28 cellular contexts compared by ENCODE assay signal in the genomic region with DNA sequence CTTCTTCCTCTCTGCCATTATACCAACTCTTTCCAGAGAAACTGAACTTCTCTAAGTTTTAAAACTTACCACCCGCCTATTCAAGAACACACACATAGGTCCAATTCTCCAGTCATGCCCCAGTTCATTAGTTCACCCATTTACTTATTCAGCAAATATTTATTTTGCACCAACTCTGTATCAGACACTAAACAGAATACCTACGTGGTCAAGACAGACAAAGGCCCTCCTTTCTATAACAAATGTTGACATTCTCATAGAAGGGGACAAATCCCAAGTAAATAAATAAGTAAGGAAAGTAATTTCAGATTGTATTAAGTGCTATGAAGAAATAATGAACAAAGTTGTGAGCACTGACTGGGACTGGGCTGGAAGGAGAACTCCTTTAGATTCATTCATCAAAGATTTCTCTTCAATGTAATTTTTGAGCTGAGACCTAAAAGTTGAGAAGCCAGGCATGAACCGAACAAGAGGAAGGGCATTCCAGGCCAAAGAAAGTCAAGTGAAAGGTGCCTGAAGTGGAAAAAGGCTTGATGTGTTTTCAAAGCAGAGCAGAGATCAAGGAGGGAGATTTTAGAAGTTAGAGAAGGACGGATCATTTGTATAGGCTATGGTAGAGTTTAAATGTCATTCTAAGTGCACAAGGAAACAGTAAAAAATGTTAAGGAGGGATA.
A peak's percentile ranks its signal among the peaks of the same experiment; 100 is the strongest.
DNase-seq lines count a peak whose midpoint lies in the region; ATAC-seq, FAIRE-seq and TF ChIP-seq lines count a peak whose summit lies in the region.
"Had no signal": no experiment of that assay in that cellular context is flagged by ENCODE, and none has a peak within 500 bp of the region (broad histone marks: within the 10 kb centered on the region; RNA-seq: fewer than 3 reads in every experiment).

No MANE protein-coding gene starts in this region.

- no TSS peak for BruUV-seq in HepG2 (replicated peaks; lab: Mats Ljungman, UMichigan)

- H3K4me2 ChIP-seq in HepG2 (ENCODE audit: low read depth, low read length), result no peak overlapping the region
- H3K4me2 ChIP-seq: KMS-11 had no signal

- no peak overlapping the region for H3K4me3 Mint-ChIP-seq in mesothelial cell of epicardium
- H3K4me3 Mint-ChIP-seq: activated naive CD8-positive, alpha-beta T cell treated with anti-CD3 and anti-CD28 coated beads, Interleukin-2, amount 50 U/mL, for 24 hours; CD8-positive, alpha-beta T cell; stimulated activated naive CD8-positive, alpha-beta T cell treated with anti-CD3 and anti-CD28 coated beads, Interleukin-15, amount 100 ng/mL, for 72 hours; T-helper 17 cell had no signal

- no peak for TF ChIP-seq RAD21 in HepG2 (CRISPR knock-in tag; IDR thresholded peaks at IDR 0.05)

- H3K27ac ChIP-seq in HepG2 (ENCODE audit: extremely low read length, insufficient read depth, low read length) (no peak overlapping the region), right lobe of liver (no peak overlapping the region), brain microvascular endothelial cell (peak overlapping the region; percentile 19)
- H3K27ac ChIP-seq: body of pancreas, KMS-11, neutrophil, RWPE1 had no signal

- peak overlapping the region; percentile 80 for H3K27ac Mint-ChIP-seq in mesothelial cell of epicardium
- H3K27ac Mint-ChIP-seq: activated naive CD8-positive, alpha-beta T cell treated with anti-CD3 and anti-CD28 coated beads, Interleukin-2, amount 50 U/mL, for 24 hours; CD8-positive, alpha-beta T cell; stimulated activated naive CD8-positive, alpha-beta T cell treated with anti-CD3 and anti-CD28 coated beads, Interleukin-15, amount 100 ng/mL, for 72 hours; T-helper 17 cell had no signal

- TF ChIP-seq POLR2A in HepG2 (IDR thresholded peaks at IDR 0.05; ENCODE audit: insufficient read depth in 1 of 2, low read depth in 2 of 2, low read length in 2 of 2), result no peak
- no peak for TF ChIP-seq POLR2A in right lobe of liver (IDR thresholded peaks at IDR 0.05)
- no peak for TF ChIP-seq POLR2A in GM12891 (IDR thresholded peaks at IDR 0.05; ENCODE audit: low read depth, low read length)

- CTCF ChIA-PET in HepG2 (lab: Yijun Ruan, JAX; ENCODE audit: low intra/inter-chr PET ratio, low total read pairs), result no interaction called here

- TF ChIP-seq CTCF in HepG2 (CRISPR knock-in tag; IDR thresholded peaks at IDR 0.05), result no peak
- TF ChIP-seq CTCF in right lobe of liver (IDR thresholded peaks at IDR 0.05), result no peak
- no peak for TF ChIP-seq CTCF in brain microvascular endothelial cell (IDR thresholded peaks at IDR 0.05; ENCODE audit: low read depth, low read length, missing control alignments)
- no peak for TF ChIP-seq CTCF in mesothelial cell of epicardium (IDR thresholded peaks at IDR 0.05; ENCODE audit: unreplicated experiment)

- WGBS in HepG2 (ENCODE audit: low lambda C conversion rate), result 7% methylated on average over 4 of the region's 4 CpGs
- WGBS in right lobe of liver (ENCODE audit: insufficient coverage, low coverage, low lambda C conversion rate, missing lambda C conversion rate), result 50% methylated on average over 4 of the region's 4 CpGs

- intact Hi-C loops in HepG2 (cut with micrococcal nuclease; ENCODE audit: unreplicated experiment) (no loop called here), right lobe of liver (cut with DNase I) (no loop called here)

- H4K20me1 ChIP-seq in HepG2 (ENCODE audit: insufficient read depth, low read length), result no peaks in the 10 kb centered on the region

- FAIRE-seq in HepG2 (lab: Jason Lieb, UNC), result no peak
- FAIRE-seq in GM12891 (lab: Jason Lieb, UNC), result no peak

- H3K4me3 ChIP-seq in HepG2 (replicated peaks in 1 of 3; ENCODE audit: insufficient read depth in 1 of 3, low read depth in 2 of 3, low read length in 3 of 3), result no peak overlapping the region
- no peak overlapping the region for H3K4me3 ChIP-seq in right lobe of liver
- no peak overlapping the region for H3K4me3 ChIP-seq in brain microvascular endothelial cell (ENCODE audit: low read depth, low read length)
- H3K4me3 ChIP-seq: body of pancreas, HAP-1, lung, prostate gland, sigmoid colon had no signal

- H3K4me1 ChIP-seq in HepG2 (ENCODE audit: insufficient read depth, low read length) (peaks cover 17% of the 10 kb centered on the region), right lobe of liver (no peaks in the 10 kb centered on the region)
- H3K4me1 ChIP-seq: body of pancreas, HAP-1, prostate gland had no signal

- H2AFZ ChIP-seq in HepG2 (ENCODE audit: low read length), result no peak overlapping the region

- no peaks in the 10 kb centered on the region for H3K79me2 ChIP-seq in HepG2 (ENCODE audit: insufficient read depth, low read length)

- no peak for ATAC-seq in HepG2
- no peak for ATAC-seq in right lobe of liver
- ATAC-seq: activated naive CD8-positive, alpha-beta T cell treated with anti-CD3 and anti-CD28 coated beads, Interleukin-2, amount 50 U/mL, for 24 hours; body of pancreas; CD8-positive, alpha-beta T cell; SK-N-SH treated with all-trans-retinoic acid at 6 μM for 48 hours; stimulated activated naive CD8-positive, alpha-beta T cell treated with anti-CD3 and anti-CD28 coated beads, Interleukin-15, amount 100 ng/mL, for 72 hours; T-helper 17 cell had no signal

- peaks cover 29% of the 10 kb centered on the region for H3K4me1 Mint-ChIP-seq in mesothelial cell of epicardium
- H3K4me1 Mint-ChIP-seq: activated naive CD8-positive, alpha-beta T cell treated with anti-CD3 and anti-CD28 coated beads, Interleukin-2, amount 50 U/mL, for 24 hours; stimulated activated naive CD8-positive, alpha-beta T cell treated with anti-CD3 and anti-CD28 coated beads, Interleukin-15, amount 100 ng/mL, for 72 hours had no signal

- H3K27me3 Mint-ChIP-seq in mesothelial cell of epicardium (ENCODE audit: low read depth), result no peaks in the 10 kb centered on the region

- DNase-seq in HepG2 (ENCODE audit: low spot score) (peak; percentile 11), right lobe of liver (no peak), brain microvascular endothelial cell (no peak), mesothelial cell of epicardium (ENCODE audit: low spot score in 2 of 2, unreplicated experiment in 2 of 2) (no peak), activated gamma-delta T cell (lab: John Stamatoyannopoulos, UW) (no peak), GM12891 (ENCODE audit: insufficient read length, low spot score) (no peak), AG08395 (ENCODE audit: low spot score) (no peak)
- no peak for DNase-seq in effector CD4-positive, alpha-beta T cell
- DNase-seq: 8988T; activated CD8-positive, alpha-beta memory T cell treated with anti-CD3 and anti-CD28 coated beads for 24 hours; activated gamma-delta T cell treated with Interleukin-2 at 50 U/mL for 16 hours; activated naive CD8-positive, alpha-beta T cell treated with anti-CD3 and anti-CD28 coated beads, Interleukin-2, amount 50 U/mL, for 24 hours; body of pancreas; CD8-positive, alpha-beta T cell; DMS 273 treated with DMSO at 0.1 percent for 48 hours; EL; NCI-H1436; NCI-H748 treated with DMSO at 0.1 percent for 48 hours; sigmoid colon; stimulated activated naive CD8-positive, alpha-beta T cell treated with anti-CD3 and anti-CD28 coated beads, Interleukin-15, amount 100 ng/mL, for 72 hours; T-helper 17 cell had no signal

- POLR2A ChIA-PET in HepG2 (lab: Yijun Ruan, JAX), result no interaction called here

- H3K27me3 ChIP-seq in HepG2 (ENCODE audit: control insufficient read depth in 1 of 2, insufficient read depth in 2 of 2, low read length in 2 of 2) (no peaks in the 10 kb centered on the region), right lobe of liver (no peaks in the 10 kb centered on the region), brain microvascular endothelial cell (replicated peaks) (no peaks in the 10 kb centered on the region)
- H3K27me3 ChIP-seq: body of pancreas, neutrophil, sigmoid colon had no signal

- H3K9me3 ChIP-seq in HepG2 (ENCODE audit: low read length), result no peaks in the 10 kb centered on the region
- no peaks in the 10 kb centered on the region for H3K9me3 ChIP-seq in right lobe of liver
- H3K9me3 ChIP-seq: body of pancreas, HAP-1, neutrophil, prostate gland, sigmoid colon had no signal

- H3K36me3 Mint-ChIP-seq in mesothelial cell of epicardium, result no peaks in the 10 kb centered on the region
- H3K36me3 Mint-ChIP-seq: CD8-positive, alpha-beta T cell had no signal

- TF ChIP-seq EP300 in HepG2 (IDR thresholded peaks at IDR 0.05; ENCODE audit: low read depth in 2 of 2, low read length in 2 of 2) (no peak), HepG2 (CRISPR knock-in tag; IDR thresholded peaks at IDR 0.05; ENCODE audit: borderline replicate concordance) (no peak)

- H3K36me3 ChIP-seq in HepG2 (replicated peaks in 1 of 2; ENCODE audit: control insufficient read depth in 1 of 2, insufficient read depth in 2 of 2, low read length in 2 of 2) (no peaks in the 10 kb centered on the region), right lobe of liver (no peaks in the 10 kb centered on the region), brain microvascular endothelial cell (replicated peaks) (no peaks in the 10 kb centered on the region)
- H3K36me3 ChIP-seq: HAP-1, neutrophil, prostate gland, sigmoid colon had no signal

- H3K9me3 Mint-ChIP-seq in mesothelial cell of epicardium, result peaks cover 4% of the 10 kb centered on the region
- H3K9me3 Mint-ChIP-seq: activated naive CD8-positive, alpha-beta T cell treated with anti-CD3 and anti-CD28 coated beads, Interleukin-2, amount 50 U/mL, for 24 hours; CD8-positive, alpha-beta T cell; stimulated activated naive CD8-positive, alpha-beta T cell treated with anti-CD3 and anti-CD28 coated beads, Interleukin-15, amount 100 ng/mL, for 72 hours had no signal

- no peak overlapping the region for H3K9ac ChIP-seq in HepG2 (ENCODE audit: insufficient read depth, low read depth, low read length)
- H3K9ac ChIP-seq: KMS-11 had no signal

- in situ Hi-C loops in HepG2 (cut with HindIII; ENCODE audit: extremely low pct_ligation_motif_present, low pct_unique_long_range_greater_than_20kb) (no loop called here), brain microvascular endothelial cell (cut with HindIII; ENCODE audit: low pct_ligation_motif_present, low sequenced_read_pairs) (no loop called here)

TF ChIP-seq in HepG2, 621 proteins besides CTCF, POLR2A, EP300 and RAD21:
- TF ChIP-seq MAFK (conservative IDR thresholded peaks at IDR 0.05 in 1 of 2, IDR thresholded peaks at IDR 0.05 in 1 of 2; ENCODE audit: low read length in 2 of 2), result 0 out of 4 replicates have a peak, but pooled peaks of 1 of the 2 experiments have one; percentile 3
- no peak for TF ChIP-seq CREM (IDR thresholded peaks at IDR 0.05)
- no peak for TF ChIP-seq CREM (CRISPR knock-in tag; IDR thresholded peaks at IDR 0.05)

TF ChIP-seq in GM12891, 5 proteins besides CTCF, POLR2A, EP300 and RAD21:
- TF ChIP-seq PAX5 (IDR thresholded peaks at IDR 0.05; ENCODE audit: insufficient read depth, low read length, severe bottlenecking) (no peak), TAF1 (IDR thresholded peaks at IDR 0.05; ENCODE audit: low read depth, low read length) (no peak), SPI1 (IDR thresholded peaks at IDR 0.05; ENCODE audit: low read depth, low read length) (no peak), POU2F2 (IDR thresholded peaks at IDR 0.05; ENCODE audit: low read depth, low read length) (no peak), POLR2AphosphoS5 (IDR thresholded peaks at IDR 0.05; ENCODE audit: low read depth, low read length) (no peak)
TF ChIP-seq in GM12891: peak in this region for 0.
